9 cellular contexts compared by ENCODE assay signal in genomic region chr7:44461387-44461786, GRCh38. TPM values are rescaled to one million over a fixed set of nuclear protein-coding genes. Genes with fewer than 3 reads are reported as not detected.
DNase-seq lines count a peak whose midpoint lies in the region.
"Had no signal": no experiment of that assay in that cellular context is flagged by ENCODE, and none has a peak within 500 bp of the region (broad histone marks: within the 10 kb centered on the region; RNA-seq: fewer than 3 reads in every experiment).

No MANE protein-coding gene starts in this region.

- DNase-seq in stimulated activated CD4-positive, alpha-beta T cell treated with anti-CD3 and anti-CD28 coated beads, Interleukin-15, amount 100 ng/mL, for 24 hours: peak; percentile 49
- no peak for DNase-seq in stimulated activated CD4-positive, alpha-beta T cell treated with anti-CD3 and anti-CD28 coated beads, Interleukin-4, amount 100 ng/mL, for 1 hour
- peak; percentile 84 for DNase-seq in RPMI7951 (ENCODE audit: low read depth)
- DNase-seq in dermis microvascular lymphatic vessel endothelial cell (ENCODE audit: low read depth in 2 of 2): peak; percentile 15 to 75
- no peak for DNase-seq in substantia nigra (lab: John Stamatoyannopoulos, UW)
- DNase-seq in NCI-H1105 (lab: John Stamatoyannopoulos, UW): no peak
- no peak for DNase-seq in NCI-H2029 treated with DMSO at 0.1 percent for 48 hours (lab: John Stamatoyannopoulos, UW)
- DNase-seq in NCI-H82 treated with DMSO at 0.1 percent for 48 hours (lab: John Stamatoyannopoulos, UW; ENCODE audit: unreplicated experiment): no peak
- DNase-seq: DMS153 had no signal

- H3K27ac ChIP-seq in substantia nigra (ENCODE audit: low read depth, low read length, poor library complexity, severe bottlenecking): no peak overlapping the region

RNA-seq across cellular contexts. Expression of gene NUDCD3, which starts 29.1 kb away (rescaled TPM):
- 47.0 and 81.1 TPM in 2 replicates for total RNA-seq in RPMI7951 (2014; rRNA removed; shearing (Covaris generic))
- 60.7 and 72.4 TPM in 2 replicates for total RNA-seq in dermis microvascular lymphatic vessel endothelial cell

Comparison
In these comparisons a context has a peak if more than half of its experiments do, and no peak if none do; other contexts are left out.
1. DNase-seq: peak in stimulated activated CD4-positive, alpha-beta T cell treated with anti-CD3 and anti-CD28 coated beads, Interleukin-15, amount 100 ng/mL, for 24 hours (single experiment), RPMI7951 (single experiment) and dermis microvascular lymphatic vessel endothelial cell (2 of 2); none in stimulated activated CD4-positive, alpha-beta T cell treated with anti-CD3 and anti-CD28 coated beads, Interleukin-4, amount 100 ng/mL, for 1 hour (single experiment), substantia nigra (0 of 49), NCI-H1105 (single experiment), NCI-H2029 treated with DMSO at 0.1 percent for 48 hours (single experiment) and NCI-H82 treated with DMSO at 0.1 percent for 48 hours (single experiment).